9 cellular contexts compared by ENCODE assay signal in the genomic region with DNA sequence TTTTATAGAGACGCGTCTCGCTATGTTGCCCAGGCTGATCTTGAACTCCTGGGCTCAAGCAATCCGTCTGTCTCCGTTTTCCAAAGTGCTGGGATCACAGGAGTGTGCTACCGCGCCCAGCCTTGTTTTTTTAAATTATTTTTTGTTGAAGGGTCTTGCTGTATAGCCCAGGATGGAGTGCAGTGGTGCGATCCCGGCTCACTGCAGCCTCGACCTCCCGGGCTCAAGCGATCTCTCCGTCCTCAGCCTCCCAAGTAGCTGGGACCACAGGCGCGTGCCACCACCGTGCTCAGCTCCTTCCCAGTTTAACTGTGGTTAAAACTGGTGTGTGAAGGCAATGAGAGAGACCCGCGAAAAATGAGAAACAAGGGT. TPM values are rescaled to one million over a fixed set of nuclear protein-coding genes. Genes with fewer than 3 reads are reported as not detected.
A peak's percentile ranks its signal among the peaks of the same experiment; 100 is the strongest.
DNase-seq lines count a peak whose midpoint lies in the region; ATAC-seq lines count a peak whose summit lies in the region.
"Had no signal": no experiment of that assay in that cellular context is flagged by ENCODE, and none has a peak within 500 bp of the region (broad histone marks: within the 10 kb centered on the region; RNA-seq: fewer than 3 reads in every experiment).

No MANE protein-coding gene starts in this region.

- H3K9ac ChIP-seq in mucosa of rectum (ENCODE audit: low read depth in 1 of 2, low read length in 2 of 2): peak overlapping the region; percentile 79 to 84

- intact Hi-C loops in posterior vena cava (cut with DNase I): no loop called here

- H3K4me1 ChIP-seq in ACC112 (ENCODE audit: control insufficient read depth, insufficient read depth, low read length, unreplicated experiment): peaks cover 13% of the 10 kb centered on the region
- peaks cover 7 to 12% of the 10 kb centered on the region in 2 donors for H3K4me1 ChIP-seq in mucosa of rectum (ENCODE audit: control insufficient read depth in 2 of 2, insufficient read depth in 2 of 2, low read length in 2 of 2)

- peak overlapping the region; percentile 81 for H3K4me3 ChIP-seq in ACC112 (ENCODE audit: low read depth, low read length)
- peak overlapping the region; percentile 59 to 87 for H3K4me3 ChIP-seq in mucosa of rectum (ENCODE audit: low read length in 2 of 2)

- H3K27ac ChIP-seq in ACC112 (ENCODE audit: low read depth, low read length) (peak overlapping the region; percentile 97), caudate nucleus (ENCODE audit: low read depth, low read length) (peak overlapping the region; percentile 99), mucosa of rectum (ENCODE audit: low read depth in 2 of 2, low read length in 2 of 2) (peak overlapping the region; percentile 93 to 98)

- peak; percentile 12 for ATAC-seq in HG03378 (IDR thresholded peaks at IDR 0.05; ENCODE audit: unreplicated experiment)
- ATAC-seq in GM21786 (IDR thresholded peaks at IDR 0.05; ENCODE audit: unreplicated experiment): no peak

- H3K27me3 ChIP-seq in ACC112 (ENCODE audit: insufficient read depth, low read length) (no peaks in the 10 kb centered on the region), mucosa of rectum (ENCODE audit: control insufficient read depth in 2 of 2, insufficient read depth in 2 of 2, low read length in 2 of 2) (no peaks in the 10 kb centered on the region)

- H3K9me3 ChIP-seq in mucosa of rectum (ENCODE audit: control insufficient read depth in 2 of 2, low read length in 2 of 2): no peaks in the 10 kb centered on the region

- H3K36me3 ChIP-seq in ACC112 (ENCODE audit: insufficient read depth, low read length) (no peaks in the 10 kb centered on the region), mucosa of rectum (ENCODE audit: control insufficient read depth in 2 of 2, insufficient read depth in 2 of 2, low read length in 2 of 2) (no peaks in the 10 kb centered on the region)

- peak overlapping the region; percentile 47 for H2AFZ ChIP-seq in ACC112 (ENCODE audit: low read length, unreplicated experiment)

- H3K79me2 ChIP-seq in ACC112 (ENCODE audit: control insufficient read depth, insufficient read depth, low read length, unreplicated experiment): no peaks in the 10 kb centered on the region

- peak in 1 of 61 donors; percentile 32 for DNase-seq in caudate nucleus (lab: John Stamatoyannopoulos, UW)
- DNase-seq in posterior vena cava (ENCODE audit: low spot score): no peak
- DNase-seq in activated effector memory CD4-positive, alpha-beta T cell treated with Interleukin-2 at 50 U/mL for 16 hours: no peak
- no peak for DNase-seq in activated CD4-positive, CD25-positive, alpha-beta regulatory T cell treated with anti-CD3 and anti-CD28 coated beads, Interleukin-2, amount 50 U/mL, for 72 hours

RNA-seq across cellular contexts. Expression of a gene that starts 11.0 kb away (rescaled TPM):
- total RNA-seq in posterior vena cava: 100 to 1,000 TPM; 109 to 112 TPM

RNA-seq across cellular contexts. Expression of a gene that starts 16.9 kb away (rescaled TPM):
- total RNA-seq in posterior vena cava: 1 to 10 TPM; 4.8 to 6.5 TPM

RNA-seq across cellular contexts. Expression of a gene that starts 48.5 kb away (rescaled TPM):
- total RNA-seq in posterior vena cava: not detected
- total RNA-seq: RPMI7951 had no signal
